ENCODE assay signal across 10 cellular contexts in genomic region chr1:111736548-111737215, GRCh38. TPM values are rescaled to one million over a fixed set of nuclear protein-coding genes. Genes with fewer than 3 reads are reported as not detected.
DNase-seq lines count a peak whose midpoint lies in the region; ATAC-seq, FAIRE-seq and TF ChIP-seq lines count a peak whose summit lies in the region.
"Had no signal": no experiment of that assay in that cellular context is flagged by ENCODE, and none has a peak within 500 bp of the region (broad histone marks: within the 10 kb centered on the region; RNA-seq: fewer than 3 reads in every experiment).

No MANE protein-coding gene starts in this region.

- no peak overlapping the region for H3K4me3 Mint-ChIP-seq in activated T-cell treated with anti-CD3 and anti-CD28 coated beads, Interleukin-2, amount 50 U/mL, for 4 hours

- no peaks in the 10 kb centered on the region for H3K9me3 Mint-ChIP-seq in activated T-cell treated with anti-CD3 and anti-CD28 coated beads, Interleukin-2, amount 50 U/mL, for 4 hours

- DNase-seq in Ammon's horn (ENCODE audit: low spot score): peak; percentile 90
- peak; percentile 85 for DNase-seq in MG63
- DNase-seq in dorsolateral prefrontal cortex: peak in 9 of 10 donors; percentile 64 to 86 (median 83)
- peak; percentile 87 for DNase-seq in myocyte (ENCODE audit: low read depth)
- no peak for DNase-seq in GM12892 (ENCODE audit: insufficient read length)
- DNase-seq in prostate gland (ENCODE audit: low spot score): no peak
- no peak for DNase-seq in activated T-cell treated with anti-CD3 and anti-CD28 coated beads, Interleukin-2, amount 50 U/mL, for 4 hours
- DNase-seq: Calu3 had no signal

- TF ChIP-seq POLR2A in GM12892 (IDR thresholded peaks at IDR 0.05; ENCODE audit: low read depth, low read length) (no peak), prostate gland (IDR thresholded peaks at IDR 0.05) (no peak)

- H3K36me3 Mint-ChIP-seq in activated T-cell treated with anti-CD3 and anti-CD28 coated beads, Interleukin-2, amount 50 U/mL, for 4 hours (ENCODE audit: insufficient read depth): no peaks in the 10 kb centered on the region

- intact Hi-C loops in dorsolateral prefrontal cortex (cut with DNase I) (no loop called here), prostate gland (cut with DNase I) (no loop called here)

- no peak overlapping the region for H3K4me3 ChIP-seq in MG63
- H3K4me3 ChIP-seq in dorsolateral prefrontal cortex: peak overlapping the region in 55 of 59 donors; percentile 1 to 87 (median 74)
- H3K4me3 ChIP-seq in prostate gland: no peak overlapping the region

- H3K27ac ChIP-seq in dorsolateral prefrontal cortex (peak overlapping the region in 58 of 59 donors; percentile 52 to 96 (median 91)), prostate gland (peak overlapping the region in 1 of 2 donors; percentile 90)

- no peak for ATAC-seq in HG03439 (IDR thresholded peaks at IDR 0.05; ENCODE audit: unreplicated experiment)
- no peak for ATAC-seq in activated T-cell treated with anti-CD3 and anti-CD28 coated beads, Interleukin-2, amount 50 U/mL, for 4 hours

- peaks cover 29% of the 10 kb centered on the region for H3K27me3 Mint-ChIP-seq in activated T-cell treated with anti-CD3 and anti-CD28 coated beads, Interleukin-2, amount 50 U/mL, for 4 hours (ENCODE audit: low read depth)

- H3K4me1 Mint-ChIP-seq in activated T-cell treated with anti-CD3 and anti-CD28 coated beads, Interleukin-2, amount 50 U/mL, for 4 hours (ENCODE audit: low read depth): peaks cover 17% of the 10 kb centered on the region

- 40% methylated on average over 4 of the region's 4 CpGs for WGBS in prostate gland

- H3K27me3 ChIP-seq in MG63: peaks cover 7% of the 10 kb centered on the region
- H3K27me3 ChIP-seq in dorsolateral prefrontal cortex: no peaks in the 10 kb centered on the region
- no peaks in the 10 kb centered on the region for H3K27me3 ChIP-seq in prostate gland (replicated peaks; ENCODE audit: insufficient read depth)

- H3K36me3 ChIP-seq in MG63: no peaks in the 10 kb centered on the region
- H3K36me3 ChIP-seq in prostate gland: no peaks in the 10 kb centered on the region

- H3K9me3 ChIP-seq in MG63: no peaks in the 10 kb centered on the region
- H3K9me3 ChIP-seq in prostate gland: no peaks in the 10 kb centered on the region

- H3K4me1 ChIP-seq in prostate gland (replicated peaks): no peaks in the 10 kb centered on the region

- FAIRE-seq in GM12892 (lab: Jason Lieb, UNC): no peak
- FAIRE-seq: bronchial epithelial cell had no signal

- TF ChIP-seq CTCF in dorsolateral prefrontal cortex (IDR thresholded peaks at IDR 0.05 in 54 of 56, conservative IDR thresholded peaks at IDR 0.05 in 2 of 56; ENCODE audit: low read depth in 1 of 56, partially characterized antibody in 56 of 56) (peak in 1 of 56 donors; percentile 8), prostate gland (IDR thresholded peaks at IDR 0.05) (no peak)

RNA-seq across cellular contexts. Expression of gene INKA2, which starts 2.5 kb away (rescaled TPM):
- 1.1 TPM in 2 replicates for total RNA-seq in MG63 (2014; rRNA removed; shearing (Covaris generic); ENCODE audit: low replicate concordance)
- total RNA-seq in dorsolateral prefrontal cortex (10 to 100 TPM; 14.0 to 81.6 (median 44.7) TPM), myocyte (31.9 and 50.6 TPM in 2 replicates), prostate gland (1 to 10 TPM; 2.8 to 6.6 TPM)
- polyA plus RNA-seq in myocyte (2012): 9.4 TPM
- 1.3 TPM for polyA plus RNA-seq in GM12892 (2012; ENCODE audit: missing spikeins)
- total RNA-seq in activated T-cell treated with anti-CD3 and anti-CD28 coated beads, Interleukin-2, amount 50 U/mL, for 4 hours: under 1 TPM; 0.25 to 0.82 (median 0.76) TPM
- total RNA-seq: Calu3 had no signal

RNA-seq across cellular contexts. Expression of gene DDX20, which starts 19.0 kb away (rescaled TPM):
- 22.4 and 31.0 TPM in 2 replicates for total RNA-seq in MG63 (2014; rRNA removed; shearing (Covaris generic); ENCODE audit: low replicate concordance)
- total RNA-seq in dorsolateral prefrontal cortex: 10 to 100 TPM in 38 of 120 experiments, 1 to 10 TPM in 82; 4.2 to 18.7 (median 8.9) TPM
- 22.4 and 27.0 TPM in 2 replicates for total RNA-seq in myocyte
- 4.8 TPM for polyA plus RNA-seq in myocyte (2012)
- polyA plus RNA-seq in GM12892 (2012; ENCODE audit: missing spikeins): 10.1 TPM
- 10 to 100 TPM; 15.9 to 33.9 TPM for total RNA-seq in prostate gland
- 10 to 100 TPM; 22.0 to 26.0 (median 24.1) TPM for total RNA-seq in activated T-cell treated with anti-CD3 and anti-CD28 coated beads, Interleukin-2, amount 50 U/mL, for 4 hours

Comparison
In these comparisons a context has a peak if more than half of its experiments do, and no peak if none do; other contexts are left out.
1. DNase-seq: peak in Ammon's horn (single experiment), MG63 (single experiment), dorsolateral prefrontal cortex (9 of 10) and myocyte (single experiment); none in GM12892 (single experiment), prostate gland (single experiment) and activated T-cell treated with anti-CD3 and anti-CD28 coated beads, Interleukin-2, amount 50 U/mL, for 4 hours (single experiment).
2. H3K4me3 ChIP-seq: peak in dorsolateral prefrontal cortex (55 of 59); none in MG63 (single experiment) and prostate gland (0 of 2).